Comparison of ENCODE assay signal across 16 cellular contexts in genomic region chr12:3204716-3205617, GRCh38.
A peak's percentile ranks its signal among the peaks of the same experiment; 100 is the strongest.
DNase-seq lines count a peak whose midpoint lies in the region; ATAC-seq and TF ChIP-seq lines count a peak whose summit lies in the region.
"Had no signal": no experiment of that assay in that cellular context is flagged by ENCODE, and none has a peak within 500 bp of the region (broad histone marks: within the 10 kb centered on the region; RNA-seq: fewer than 3 reads in every experiment).

No MANE protein-coding gene starts in this region.

- peaks cover 24% of the 10 kb centered on the region for H3K27me3 ChIP-seq in osteoblast (ENCODE audit: insufficient read depth, low read length)
- peaks cover 0 to 31% (median 19%) of the 10 kb centered on the region in 3 donors for H3K27me3 ChIP-seq in stomach

- TF ChIP-seq CTCF in C4-2B (conservative IDR thresholded peaks at IDR 0.05) (no peak), brain (conservative IDR thresholded peaks at IDR 0.05) (no peak), osteoblast (IDR thresholded peaks at IDR 0.05; ENCODE audit: extremely low read depth, low read depth, low read length) (no peak), stomach (IDR thresholded peaks at IDR 0.05) (no peak)

- TF ChIP-seq EP300 in stomach (IDR thresholded peaks at IDR 0.05): no peak

- H3K79me2 ChIP-seq in osteoblast (ENCODE audit: insufficient read depth, low read length): no peaks in the 10 kb centered on the region

- peaks cover 78% of the 10 kb centered on the region for H3K4me1 Mint-ChIP-seq in brain
- H3K4me1 Mint-ChIP-seq in stimulated activated naive B cell treated with anti-CD40 and anti-IgM and Interleukin-4, amounts not matched to agents 10 μg/mL and 1 μg/mL and 100 μg/mL, for 72 hours: peaks cover 16% of the 10 kb centered on the region in 2 donors

- H3K9me3 ChIP-seq in osteoblast (ENCODE audit: low read depth, low read length) (no peaks in the 10 kb centered on the region), stomach (no peaks in the 10 kb centered on the region)
- H3K9me3 ChIP-seq: SJSA1 had no signal

- peaks cover 28% of the 10 kb centered on the region for H3K27me3 Mint-ChIP-seq in brain
- peaks cover 32 to 38% of the 10 kb centered on the region in 2 donors for H3K27me3 Mint-ChIP-seq in stimulated activated naive B cell treated with anti-CD40 and anti-IgM and Interleukin-4, amounts not matched to agents 10 μg/mL and 1 μg/mL and 100 μg/mL, for 72 hours

- peaks cover 25% of the 10 kb centered on the region for H4K20me1 ChIP-seq in osteoblast (ENCODE audit: insufficient read depth, low read length)

- H3K9me3 Mint-ChIP-seq in brain: peaks cover 0 to 2% (median 0%) of the 10 kb centered on the region in 5 experiments
- no peaks in the 10 kb centered on the region for H3K9me3 Mint-ChIP-seq in stimulated activated naive B cell treated with anti-CD40 and anti-IgM and Interleukin-4, amounts not matched to agents 10 μg/mL and 1 μg/mL and 100 μg/mL, for 72 hours
- H3K9me3 Mint-ChIP-seq: stimulated activated effector memory CD8-positive, alpha-beta T cell treated with anti-CD3 and anti-CD28 coated beads, Interleukin-12 subunit alpha, Interleukin-12 subunit beta, amount 100 ng/mL, for 72 hours had no signal

- H3K4me2 ChIP-seq in osteoblast (ENCODE audit: insufficient read depth, low read length): no peak overlapping the region

- peak overlapping the region in 4 of 5 experiments; percentile 41 to 79 (median 68) for H3K27ac Mint-ChIP-seq in brain
- no peak overlapping the region for H3K27ac Mint-ChIP-seq in stimulated activated naive B cell treated with anti-CD40 and anti-IgM and Interleukin-4, amounts not matched to agents 10 μg/mL and 1 μg/mL and 100 μg/mL, for 72 hours
- H3K27ac Mint-ChIP-seq: activated CD4-positive, alpha-beta T cell treated with anti-CD3 and anti-CD28 coated beads for 36 hours; stimulated activated effector memory CD8-positive, alpha-beta T cell treated with anti-CD3 and anti-CD28 coated beads, Interleukin-12 subunit alpha, Interleukin-12 subunit beta, amount 100 ng/mL, for 72 hours had no signal

- no peak overlapping the region for H2AFZ ChIP-seq in osteoblast (ENCODE audit: low read length)

- no peak for ATAC-seq in stimulated activated naive B cell treated with anti-CD40 and anti-IgM and Interleukin-4, amounts not matched to agents 10 μg/mL and 1 μg/mL and 100 μg/mL, for 72 hours (replicated peaks)
- no peak for ATAC-seq in HG03442 (IDR thresholded peaks at IDR 0.05; ENCODE audit: unreplicated experiment)
- ATAC-seq: activated CD4-positive, alpha-beta T cell treated with anti-CD3 and anti-CD28 coated beads for 36 hours; left lobe of liver; stimulated activated effector memory CD8-positive, alpha-beta T cell treated with anti-CD3 and anti-CD28 coated beads, Interleukin-12 subunit alpha, Interleukin-12 subunit beta, amount 100 ng/mL, for 72 hours had no signal

- H3K4me3 ChIP-seq in osteoblast (ENCODE audit: insufficient read depth, low read length): no peak overlapping the region
- no peak overlapping the region for H3K4me3 ChIP-seq in stomach
- H3K4me3 ChIP-seq: coronary artery, SJSA1 had no signal

- H3K36me3 ChIP-seq in osteoblast (ENCODE audit: insufficient read depth, low read length) (no peaks in the 10 kb centered on the region), stomach (peaks cover 0 to 7% (median 0%) of the 10 kb centered on the region in 4 donors)
- H3K36me3 ChIP-seq: SJSA1 had no signal

- H3K36me3 Mint-ChIP-seq in brain: peaks cover 5% of the 10 kb centered on the region
- H3K36me3 Mint-ChIP-seq in stimulated activated naive B cell treated with anti-CD40 and anti-IgM and Interleukin-4, amounts not matched to agents 10 μg/mL and 1 μg/mL and 100 μg/mL, for 72 hours: no peaks in the 10 kb centered on the region
- H3K36me3 Mint-ChIP-seq: stimulated activated effector memory CD8-positive, alpha-beta T cell treated with anti-CD3 and anti-CD28 coated beads, Interleukin-12 subunit alpha, Interleukin-12 subunit beta, amount 100 ng/mL, for 72 hours had no signal

- H3K4me1 ChIP-seq in osteoblast (ENCODE audit: insufficient read depth, low read length) (no peaks in the 10 kb centered on the region), stomach (peaks cover 17 to 43% (median 35%) of the 10 kb centered on the region in 4 donors)

- DNase-seq in NCI-H2171 (lab: John Stamatoyannopoulos, UW) (peak; percentile 82), osteoblast (ENCODE audit: insufficient read length, low spot score, missing footprints) (peak; percentile 41), AG08396 (ENCODE audit: low spot score) (no peak), stomach (no peak)
- no peak for DNase-seq in stimulated activated naive B cell treated with anti-CD40 and anti-IgM and Interleukin-4, amounts not matched to agents 10 μg/mL and 1 μg/mL and 100 μg/mL, for 72 hours
- DNase-seq: activated CD4-positive, alpha-beta T cell treated with anti-CD3 and anti-CD28 coated beads for 36 hours; foreskin fibroblast; posterior cingulate gyrus; T1000 had no signal

- TF ChIP-seq POLR2A in stomach (IDR thresholded peaks at IDR 0.05): no peak

- H3K4me3 Mint-ChIP-seq in brain: peak overlapping the region in 4 of 5 experiments; percentile 18 to 69 (median 62)
- H3K4me3 Mint-ChIP-seq in stimulated activated naive B cell treated with anti-CD40 and anti-IgM and Interleukin-4, amounts not matched to agents 10 μg/mL and 1 μg/mL and 100 μg/mL, for 72 hours: no peak overlapping the region
- H3K4me3 Mint-ChIP-seq: activated CD4-positive, alpha-beta T cell treated with anti-CD3 and anti-CD28 coated beads for 36 hours; stimulated activated effector memory CD8-positive, alpha-beta T cell treated with anti-CD3 and anti-CD28 coated beads, Interleukin-12 subunit alpha, Interleukin-12 subunit beta, amount 100 ng/mL, for 72 hours had no signal

- 71 to 87% (median 81%) methylated on average over 11 to 16 of the region's 16 CpGs for WGBS in stomach, 5 donors

- H3K27ac ChIP-seq in C4-2B (peak overlapping the region; percentile 94), osteoblast (ENCODE audit: low read depth, low read length) (no peak overlapping the region), stomach (no peak overlapping the region)
- H3K27ac ChIP-seq: SJSA1 had no signal

- intact Hi-C loops in stomach (cut with DNase I; ENCODE audit: low total_unique reads): loop anchor here (10.0 kb wide), 1 partner anchor 70 kb away; no protein-coding TSS in a partner anchor

Comparison
In these comparisons a context has a peak if more than half of its experiments do, and no peak if none do; other contexts are left out.
1. DNase-seq: peak in NCI-H2171 (single experiment) and osteoblast (single experiment); none in AG08396 (single experiment), stimulated activated naive B cell treated with anti-CD40 and anti-IgM and Interleukin-4, amounts not matched to agents 10 μg/mL and 1 μg/mL and 100 μg/mL, for 72 hours (single experiment) and stomach (single experiment).
2. H3K4me3 Mint-ChIP-seq: peak in brain (4 of 5); none in stimulated activated naive B cell treated with anti-CD40 and anti-IgM and Interleukin-4, amounts not matched to agents 10 μg/mL and 1 μg/mL and 100 μg/mL, for 72 hours (0 of 2).